Comparison of ENCODE assay signal across 2 cellular contexts in genomic region chr2:144477281-144477942, GRCh38.
TF ChIP-seq lines count a peak whose summit lies in the region.

No MANE protein-coding gene starts in this region.

TF ChIP-seq in GM23338, 12 proteins besides CTCF, POLR2A, EP300 and RAD21 (continued from another document):
- TF ChIP-seq ZNF462 (CRISPR knock-in tag; IDR thresholded peaks at IDR 0.05): no peak
TF ChIP-seq in GM23338: peak in this region for 0.

TF ChIP-seq in SK-N-SH treated with all-trans-retinoic acid at 6 μM for 48 hours, 23 proteins besides CTCF, POLR2A, EP300 and RAD21 (continued from another document):
- TF ChIP-seq, protein P1, sequence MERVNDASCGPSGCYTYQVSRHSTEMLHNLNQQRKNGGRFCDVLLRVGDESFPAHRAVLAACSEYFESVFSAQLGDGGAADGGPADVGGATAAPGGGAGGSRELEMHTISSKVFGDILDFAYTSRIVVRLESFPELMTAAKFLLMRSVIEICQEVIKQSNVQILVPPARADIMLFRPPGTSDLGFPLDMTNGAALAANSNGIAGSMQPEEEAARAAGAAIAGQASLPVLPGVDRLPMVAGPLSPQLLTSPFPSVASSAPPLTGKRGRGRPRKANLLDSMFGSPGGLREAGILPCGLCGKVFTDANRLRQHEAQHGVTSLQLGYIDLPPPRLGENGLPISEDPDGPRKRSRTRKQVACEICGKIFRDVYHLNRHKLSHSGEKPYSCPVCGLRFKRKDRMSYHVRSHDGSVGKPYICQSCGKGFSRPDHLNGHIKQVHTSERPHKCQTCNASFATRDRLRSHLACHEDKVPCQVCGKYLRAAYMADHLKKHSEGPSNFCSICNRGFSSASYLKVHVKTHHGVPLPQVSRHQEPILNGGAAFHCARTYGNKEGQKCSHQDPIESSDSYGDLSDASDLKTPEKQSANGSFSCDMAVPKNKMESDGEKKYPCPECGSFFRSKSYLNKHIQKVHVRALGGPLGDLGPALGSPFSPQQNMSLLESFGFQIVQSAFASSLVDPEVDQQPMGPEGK (CRISPR knock-in tag; IDR thresholded peaks at IDR 0.05; ENCODE audit: borderline replicate concordance): no peak
- TF ChIP-seq ZNF70 (CRISPR knock-in tag; IDR thresholded peaks at IDR 0.05) (no peak), SNAI2 (CRISPR knock-in tag; IDR thresholded peaks at IDR 0.05) (no peak), POU6F1 (CRISPR knock-in tag; IDR thresholded peaks at IDR 0.05; ENCODE audit: borderline replicate concordance, low read depth) (no peak), CSDC2 (CRISPR knock-in tag; IDR thresholded peaks at IDR 0.05) (no peak), CREB5 (CRISPR knock-in tag; IDR thresholded peaks at IDR 0.05; ENCODE audit: low read depth) (no peak)
